In the genomic region with DNA sequence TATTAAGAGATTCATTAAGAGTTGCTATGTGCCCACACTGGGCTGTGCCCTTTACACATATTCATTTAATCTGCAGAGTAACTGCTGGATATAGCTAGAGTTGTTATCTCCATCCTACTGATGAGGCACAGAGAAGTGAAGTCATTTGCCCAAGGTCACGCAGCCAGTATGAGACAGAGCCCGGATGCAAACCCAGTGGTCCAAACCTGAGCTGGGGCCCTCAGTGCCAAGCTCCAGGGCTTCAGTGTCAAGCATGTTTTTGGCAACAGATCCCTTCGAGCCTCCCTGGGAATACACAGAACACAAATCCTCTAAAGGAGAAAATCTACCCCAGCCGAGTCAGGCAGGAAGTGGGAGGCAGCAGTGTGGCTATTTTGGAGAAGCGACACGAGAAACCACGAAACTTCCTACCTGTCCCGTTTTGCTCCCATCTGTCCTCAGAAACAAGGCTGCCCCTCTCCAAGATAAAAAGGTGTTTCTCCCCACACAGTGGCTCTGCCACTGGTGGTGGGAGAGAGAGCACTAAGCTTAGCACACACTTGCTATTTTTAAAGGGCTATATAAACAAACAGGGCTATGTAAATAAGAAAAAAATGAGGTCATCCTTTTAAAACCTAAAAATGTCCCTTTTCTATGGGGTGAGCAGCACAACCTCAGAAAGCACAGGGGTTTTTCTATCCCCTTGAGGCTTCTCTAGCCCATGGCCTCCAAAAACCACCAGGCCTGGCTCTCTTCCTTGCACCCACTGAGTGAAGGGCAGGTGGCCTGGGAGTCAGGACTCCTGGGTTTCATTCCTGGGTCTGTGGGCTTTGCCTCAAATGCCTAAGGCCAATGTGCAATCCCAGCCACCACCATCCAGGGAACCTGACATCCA, we compare ENCODE assay signal across 9 cellular contexts.
DNase-seq lines count a peak whose midpoint lies in the region; ATAC-seq and TF ChIP-seq lines count a peak whose summit lies in the region.
"Had no signal": no experiment of that assay in that cellular context is flagged by ENCODE, and none has a peak within 500 bp of the region (broad histone marks: within the 10 kb centered on the region; RNA-seq: fewer than 3 reads in every experiment).

No MANE protein-coding gene starts in this region.

- no peak overlapping the region for H3K18ac ChIP-seq in mesendoderm (ENCODE audit: low read length)

- H3K9me3 ChIP-seq in fibroblast of lung (ENCODE audit: control insufficient read depth, insufficient read depth, low read depth, low read length) = no peaks in the 10 kb centered on the region
- H3K9me3 ChIP-seq: adrenal gland had no signal

- no peak overlapping the region for H4K8ac ChIP-seq in mesendoderm (ENCODE audit: low read depth, low read length)

- H3K27ac ChIP-seq in fibroblast of lung (ENCODE audit: insufficient read depth, low read length) (peak overlapping the region; percentile 7), mesendoderm (ENCODE audit: low read depth, low read length) (no peak overlapping the region)

- no peak overlapping the region for H2AFZ ChIP-seq in fibroblast of lung (ENCODE audit: low read length)

- no peaks in the 10 kb centered on the region for H4K20me1 ChIP-seq in fibroblast of lung (ENCODE audit: control insufficient read depth, extremely low read depth, insufficient read depth, low read length)

- H3K4me1 ChIP-seq in fibroblast of lung (ENCODE audit: control insufficient read depth, extremely low read depth, insufficient read depth, low read length) (peaks cover 26% of the 10 kb centered on the region), mesendoderm (ENCODE audit: control insufficient read depth, low read depth, low read length) (no peaks in the 10 kb centered on the region)

- no peak overlapping the region for H4K5ac ChIP-seq in mesendoderm (ENCODE audit: low read length)

- no peaks in the 10 kb centered on the region for H3K36me3 ChIP-seq in fibroblast of lung (ENCODE audit: control insufficient read depth, insufficient read depth, low read length)
- H3K36me3 ChIP-seq in mesendoderm (ENCODE audit: control insufficient read depth, insufficient read depth, low read length) = no peaks in the 10 kb centered on the region
- H3K36me3 ChIP-seq: adrenal gland had no signal

- no peaks in the 10 kb centered on the region for H3K79me1 ChIP-seq in mesendoderm (ENCODE audit: low read length)

- no peak overlapping the region for H2BK15ac ChIP-seq in mesendoderm (replicated peaks; ENCODE audit: low read depth)

- in situ Hi-C loops in ACHN (cut with HindIII; ENCODE audit: low pct_ligation_motif_present, low pct_unique_long_range_greater_than_20kb, low sequenced_read_pairs) = no loop called here

- no CpG with 5 or more reads among the region's 8 CpGs for WGBS in mesendoderm (ENCODE audit: extremely low coverage, insufficient coverage, low lambda C conversion rate)

- peak overlapping the region; percentile 2; the same call in 1 of the 2 replicates for H3K4me3 ChIP-seq in GM08714 (ENCODE audit: low read length)
- no peak overlapping the region for H3K4me3 ChIP-seq in fibroblast of lung (replicated peaks in 1 of 4; ENCODE audit: control extremely low read depth in 1 of 4, insufficient read depth in 1 of 4, low read depth in 3 of 4, low read length in 4 of 4)
- no peak overlapping the region for H3K4me3 ChIP-seq in mesendoderm (ENCODE audit: low read length)
- H3K4me3 ChIP-seq: adrenal gland had no signal

- H2AK5ac ChIP-seq in mesendoderm (ENCODE audit: low read length) = no peak overlapping the region

- DNase-seq in fibroblast of lung (ENCODE audit: low read depth in 2 of 2) (peak; percentile 19 to 45), mesendoderm (no peak), ACHN (no peak), NCI-H1930 (lab: John Stamatoyannopoulos, UW) (no peak), pons (ENCODE audit: low spot score) (no peak)

- ATAC-seq in GM21367 (IDR thresholded peaks at IDR 0.05; ENCODE audit: unreplicated experiment) (peak; percentile 69), HG03460 (IDR thresholded peaks at IDR 0.05; ENCODE audit: unreplicated experiment) (peak; percentile 67)

- H2BK120ac ChIP-seq in mesendoderm (ENCODE audit: low read depth, low read length) = no peak overlapping the region

- H3K4ac ChIP-seq in mesendoderm (ENCODE audit: low read depth, low read length) = no peak overlapping the region

- TF ChIP-seq CTCF in fibroblast of lung (conservative IDR thresholded peaks at IDR 0.05 in 1 of 2, IDR thresholded peaks at IDR 0.05 in 1 of 2; ENCODE audit: low read depth in 1 of 2, low read length in 2 of 2) = no peak

- H3K9ac ChIP-seq in fibroblast of lung (ENCODE audit: insufficient read depth, low read length) (no peak overlapping the region), mesendoderm (ENCODE audit: low read length) (no peak overlapping the region)

- H3K79me2 ChIP-seq in fibroblast of lung (ENCODE audit: control insufficient read depth, insufficient read depth, low read length) (no peaks in the 10 kb centered on the region), mesendoderm (ENCODE audit: control insufficient read depth, insufficient read depth, low read length) (no peaks in the 10 kb centered on the region)

- H3K23ac ChIP-seq in mesendoderm (ENCODE audit: low read length) = no peak overlapping the region

- H2BK5ac ChIP-seq in mesendoderm (ENCODE audit: low read length) = no peak overlapping the region

- no peaks in the 10 kb centered on the region for H3K27me3 ChIP-seq in fibroblast of lung (ENCODE audit: control insufficient read depth, insufficient read depth, low read length)
- H3K27me3 ChIP-seq in mesendoderm (ENCODE audit: insufficient read depth, low read length, poor library complexity) = no peaks in the 10 kb centered on the region
- H3K27me3 ChIP-seq: adrenal gland had no signal

- no peak overlapping the region for H3K56ac ChIP-seq in mesendoderm (ENCODE audit: low read length)

- H3K4me2 ChIP-seq in fibroblast of lung (ENCODE audit: extremely low read depth, insufficient read depth, low read length) (peak overlapping the region; percentile 54), mesendoderm (ENCODE audit: low read length) (no peak overlapping the region)

Comparison
In these comparisons a context has a peak if more than half of its experiments do, and no peak if none do; other contexts are left out.
1. DNase-seq: peak in fibroblast of lung (2 of 2); none in mesendoderm (single experiment), ACHN (single experiment), NCI-H1930 (0 of 2) and pons (single experiment).